ENCODE assay signal across 20 cellular contexts in genomic region chr3:52130966-52131637, GRCh38. TPM values are rescaled to one million over a fixed set of nuclear protein-coding genes. Genes with fewer than 3 reads are reported as not detected.
A peak's percentile ranks its signal among the peaks of the same experiment; 100 is the strongest.
DNase-seq lines count a peak whose midpoint lies in the region; ATAC-seq and TF ChIP-seq lines count a peak whose summit lies in the region.
"Had no signal": no experiment of that assay in that cellular context is flagged by ENCODE, and none has a peak within 500 bp of the region (broad histone marks: within the 10 kb centered on the region; RNA-seq: fewer than 3 reads in every experiment).

No MANE protein-coding gene starts in this region.

- H3K27me3 Mint-ChIP-seq in activated CD4-positive, alpha-beta T cell treated with anti-CD3 and anti-CD28 coated beads, Interleukin-2, amount 10 ng/mL, durations not matched to agents 24 days and 14 days, result no peaks in the 10 kb centered on the region
- no peaks in the 10 kb centered on the region for H3K27me3 Mint-ChIP-seq in nephron progenitor cell (ENCODE audit: low read depth, poor library complexity)
- H3K27me3 Mint-ChIP-seq: CD4-positive, alpha-beta T cell had no signal

- DNase-seq in activated CD4-positive, alpha-beta T cell treated with anti-CD3 and anti-CD28 coated beads, Interleukin-2, amount 10 ng/mL, durations not matched to agents 24 days and 14 days, result no peak
- no peak for DNase-seq in activated CD4-positive, alpha-beta T cell treated with anti-CD3 and anti-CD28 coated beads for 4 hours
- DNase-seq in caudate nucleus (lab: John Stamatoyannopoulos, UW) (peak in 41 of 61 donors; percentile 12 to 82 (median 40)), nephron progenitor cell (no peak), NCI-H2227 treated with DMSO at 0.1 percent for 48 hours (lab: John Stamatoyannopoulos, UW) (no peak), NCI-H2196 (lab: John Stamatoyannopoulos, UW; ENCODE audit: unreplicated experiment) (no peak), glomerular visceral epithelial cell (ENCODE audit: extremely low spot score) (no peak)
- DNase-seq: Caco-2; CD4-positive, alpha-beta T cell; GDM1; NCI-H1092 treated with DMSO at 0.1 percent for 48 hours; NCI-H146; NCI-H2029 treated with DMSO at 0.1 percent for 48 hours; NCI-H2171; NCI-H774; OCI-M1; Right ventricle myocardium superior had no signal

- H3K27ac Mint-ChIP-seq in activated CD4-positive, alpha-beta T cell treated with anti-CD3 and anti-CD28 coated beads, Interleukin-2, amount 10 ng/mL, durations not matched to agents 24 days and 14 days, result peak overlapping the region; percentile 44
- peak overlapping the region; percentile 29 for H3K27ac Mint-ChIP-seq in nephron progenitor cell
- H3K27ac Mint-ChIP-seq: CD4-positive, alpha-beta T cell had no signal

- H3K27ac ChIP-seq in caudate nucleus (ENCODE audit: low read depth, low read length), result peak overlapping the region; percentile 62
- H3K27ac ChIP-seq: 22Rv1 had no signal

- TF ChIP-seq CTCF in nephron progenitor cell (IDR thresholded peaks at IDR 0.05), result no peak

- peaks cover 15% of the 10 kb centered on the region for H3K4me1 Mint-ChIP-seq in activated CD4-positive, alpha-beta T cell treated with anti-CD3 and anti-CD28 coated beads, Interleukin-2, amount 10 ng/mL, durations not matched to agents 24 days and 14 days
- H3K4me1 Mint-ChIP-seq in nephron progenitor cell, result peaks cover 6% of the 10 kb centered on the region

- ATAC-seq in HG03025 (IDR thresholded peaks at IDR 0.05; ENCODE audit: low FRiP score, unreplicated experiment), result no peak
- ATAC-seq: K562 had no signal

- intact Hi-C loops in activated CD4-positive, alpha-beta T cell treated with anti-CD3 and anti-CD28 coated beads, Interleukin-2, amount 10 ng/mL, durations not matched to agents 24 days and 14 days (cut with micrococcal nuclease), result no loop called here

- H3K36me3 Mint-ChIP-seq in activated CD4-positive, alpha-beta T cell treated with anti-CD3 and anti-CD28 coated beads, Interleukin-2, amount 10 ng/mL, durations not matched to agents 24 days and 14 days (ENCODE audit: low read depth), result peaks cover 13% of the 10 kb centered on the region
- H3K36me3 Mint-ChIP-seq in nephron progenitor cell (ENCODE audit: low read depth), result peaks cover 15% of the 10 kb centered on the region

- no peak overlapping the region for H3K4me3 Mint-ChIP-seq in activated CD4-positive, alpha-beta T cell treated with anti-CD3 and anti-CD28 coated beads, Interleukin-2, amount 10 ng/mL, durations not matched to agents 24 days and 14 days
- no peak overlapping the region for H3K4me3 Mint-ChIP-seq in nephron progenitor cell
- H3K4me3 Mint-ChIP-seq: CD4-positive, alpha-beta T cell had no signal

- H3K9me3 Mint-ChIP-seq in activated CD4-positive, alpha-beta T cell treated with anti-CD3 and anti-CD28 coated beads, Interleukin-2, amount 10 ng/mL, durations not matched to agents 24 days and 14 days, result no peaks in the 10 kb centered on the region
- no peaks in the 10 kb centered on the region for H3K9me3 Mint-ChIP-seq in nephron progenitor cell
- H3K9me3 Mint-ChIP-seq: CD4-positive, alpha-beta T cell had no signal

RNA-seq across cellular contexts. Expression of gene POC1A, which starts 23.1 kb away (rescaled TPM):
- total RNA-seq in activated CD4-positive, alpha-beta T cell treated with anti-CD3 and anti-CD28 coated beads, Interleukin-2, amount 10 ng/mL, durations not matched to agents 24 days and 14 days, result 23.2 and 24.1 TPM in 2 replicates

Comparison
In these comparisons a context has a peak if more than half of its experiments do, and no peak if none do; other contexts are left out.
1. DNase-seq: peak in caudate nucleus (41 of 61); none in activated CD4-positive, alpha-beta T cell treated with anti-CD3 and anti-CD28 coated beads, Interleukin-2, amount 10 ng/mL, durations not matched to agents 24 days and 14 days (single experiment), activated CD4-positive, alpha-beta T cell treated with anti-CD3 and anti-CD28 coated beads for 4 hours (0 of 2), nephron progenitor cell (single experiment), NCI-H2227 treated with DMSO at 0.1 percent for 48 hours (single experiment), NCI-H2196 (single experiment) and glomerular visceral epithelial cell (single experiment).